In the genomic region with DNA sequence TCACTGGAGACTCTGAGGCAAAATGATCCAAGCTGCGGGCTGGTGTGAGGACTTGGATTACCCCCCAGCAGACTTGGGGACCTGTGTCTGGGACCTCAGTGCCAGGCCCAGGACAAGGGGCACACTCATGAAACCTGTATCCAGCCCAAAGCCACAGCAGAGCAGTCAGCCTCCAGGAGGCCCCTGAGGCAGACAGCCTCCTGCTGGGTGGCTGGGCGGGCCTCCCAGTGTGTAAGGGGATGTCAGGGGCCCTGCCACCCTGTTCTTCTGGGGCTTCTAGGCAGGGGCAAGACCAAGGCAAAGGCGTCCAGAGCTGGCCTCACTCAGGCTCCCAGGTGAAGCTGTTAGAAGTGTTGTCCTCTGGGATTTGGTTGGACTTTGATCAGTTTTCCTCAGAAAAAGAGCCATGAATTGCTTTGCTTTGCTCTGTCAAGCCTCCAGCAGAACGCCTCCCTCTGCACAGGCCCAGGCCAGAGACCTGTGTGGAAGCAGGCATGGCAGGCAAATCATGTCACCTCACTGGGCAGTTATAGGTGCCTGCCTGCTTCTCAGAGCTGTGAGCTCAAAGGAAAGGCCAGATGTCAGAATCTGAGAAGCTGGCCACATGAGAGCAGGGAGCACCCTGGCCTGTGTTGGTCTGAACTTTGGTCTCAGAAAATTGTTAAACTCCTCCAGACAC, we compare ENCODE assay signal across 17 cellular contexts.
DNase-seq lines count a peak whose midpoint lies in the region; ATAC-seq, FAIRE-seq and TF ChIP-seq lines count a peak whose summit lies in the region.
"Had no signal": no experiment of that assay in that cellular context is flagged by ENCODE, and none has a peak within 500 bp of the region (broad histone marks: within the 10 kb centered on the region; RNA-seq: fewer than 3 reads in every experiment).

No MANE protein-coding gene starts in this region.

- H3K27me3 Mint-ChIP-seq in astrocyte (ENCODE audit: low read depth, unreplicated experiment) (peaks cover 13% of the 10 kb centered on the region), WTC11 (ENCODE audit: low read depth) (no peaks in the 10 kb centered on the region)
- H3K27me3 Mint-ChIP-seq: activated naive CD8-positive, alpha-beta T cell treated with anti-CD3 and anti-CD28 coated beads, Interleukin-2, amount 50 U/mL, for 24 hours had no signal

- DNase-seq in HuH-7 (ENCODE audit: low spot score) (peak; percentile 89), astrocyte (ENCODE audit: low read depth) (no peak), thoracic aorta (ENCODE audit: low spot score) (no peak), cortex of kidney (lab: John Stamatoyannopoulos, UW) (no peak), H54 (ENCODE audit: insufficient read length, low spot score) (no peak), WTC11 (ENCODE audit: low spot score) (no peak), amygdala (lab: John Stamatoyannopoulos, UW) (no peak)
- DNase-seq: activated CD4-positive, CD25-positive, alpha-beta regulatory T cell; activated naive CD8-positive, alpha-beta T cell treated with anti-CD3 and anti-CD28 coated beads, Interleukin-2, amount 50 U/mL, for 24 hours; activated T-cell treated with anti-CD3 and anti-CD28 coated beads for 4 hours; CD8-positive, alpha-beta T cell; NCI-H2029; NK-92 treated with Interleukin-12 subunit alpha and Interleukin-12 subunit beta, amount 100 ng/mL, for 24 hours had no signal

- FAIRE-seq in astrocyte (lab: Jason Lieb, UNC) (no peak), H54 (lab: Jason Lieb, UNC) (no peak)

- H3K36me3 Mint-ChIP-seq in astrocyte (ENCODE audit: low read depth, unreplicated experiment): no peaks in the 10 kb centered on the region
- H3K36me3 Mint-ChIP-seq in WTC11: no peaks in the 10 kb centered on the region
- H3K36me3 Mint-ChIP-seq: CD8-positive, alpha-beta T cell had no signal

- peak overlapping the region; percentile 74 for H3K27ac ChIP-seq in astrocyte (ENCODE audit: low read depth, low read length)
- peak overlapping the region; percentile 62 for H3K27ac ChIP-seq in mesodermal cell (ENCODE audit: low read depth, low read length, severe bottlenecking)
- peak overlapping the region; percentile 58 to 64 for H3K27ac ChIP-seq in thoracic aorta
- H3K27ac ChIP-seq: right atrium auricular region had no signal

- peaks cover 9% of the 10 kb centered on the region for H3K79me2 ChIP-seq in astrocyte (ENCODE audit: insufficient read depth, low read length)

- CTCF ChIA-PET in WTC11 (lab: Charles Lee): interaction anchor here (1.1 to 4.1 kb wide), 5 partner anchors 9 to 143 kb away, joined by 3 to 28 read pairs (median 4); no protein-coding TSS in a partner anchor

- H3K4me2 ChIP-seq in astrocyte (ENCODE audit: low read length): peak overlapping the region; percentile 67

- H3K4me3 Mint-ChIP-seq in astrocyte (ENCODE audit: unreplicated experiment): no peak overlapping the region
- no peak overlapping the region for H3K4me3 Mint-ChIP-seq in WTC11
- H3K4me3 Mint-ChIP-seq: activated naive CD8-positive, alpha-beta T cell treated with anti-CD3 and anti-CD28 coated beads, Interleukin-2, amount 50 U/mL, for 24 hours; CD8-positive, alpha-beta T cell had no signal

- peak overlapping the region; percentile 49 for H3K9ac ChIP-seq in astrocyte (ENCODE audit: low read length)

- H3K9me3 ChIP-seq in astrocyte (ENCODE audit: insufficient read depth, low read depth, low read length) (no peaks in the 10 kb centered on the region), mesodermal cell (ENCODE audit: control insufficient read depth, low read length) (no peaks in the 10 kb centered on the region), thoracic aorta (no peaks in the 10 kb centered on the region)
- H3K9me3 ChIP-seq: right atrium auricular region had no signal

- H3K4me1 ChIP-seq in astrocyte (ENCODE audit: insufficient read depth, low read length): peaks cover 49% of the 10 kb centered on the region
- H3K4me1 ChIP-seq in mesodermal cell (ENCODE audit: control insufficient read depth, insufficient read depth, low read length, poor library complexity, severe bottlenecking): peaks cover 72% of the 10 kb centered on the region
- H3K4me1 ChIP-seq in thoracic aorta (ENCODE audit: control insufficient read depth in 1 of 2, low read depth in 2 of 2): peaks cover 9 to 65% of the 10 kb centered on the region in 2 donors

- H3K36me3 ChIP-seq in astrocyte (ENCODE audit: insufficient read depth, low read length) (no peaks in the 10 kb centered on the region), mesodermal cell (ENCODE audit: control insufficient read depth, insufficient read depth, low read length) (peaks cover 98% of the 10 kb centered on the region), thoracic aorta (peaks cover 3% of the 10 kb centered on the region)

- TF ChIP-seq CTCF in astrocyte (IDR thresholded peaks at IDR 0.05; ENCODE audit: insufficient read depth, low read depth, low read length) (no peak), thoracic aorta (IDR thresholded peaks at IDR 0.05) (no peak), WTC11 (IDR thresholded peaks at IDR 0.05) (no peak)

- H3K4me3 ChIP-seq in astrocyte (ENCODE audit: insufficient read depth, low read depth, low read length) (no peak overlapping the region), mesodermal cell (ENCODE audit: extremely low read depth, insufficient read depth, low read length, poor library complexity, severe bottlenecking) (no peak overlapping the region), thoracic aorta (no peak overlapping the region)
- H3K4me3 ChIP-seq: dorsolateral prefrontal cortex, K562, right atrium auricular region had no signal

- no peak for TF ChIP-seq POLR2A in H54 (IDR thresholded peaks at IDR 0.05; ENCODE audit: low read depth, low read length)

- H3K27me3 ChIP-seq in astrocyte (ENCODE audit: insufficient read depth, low read length): no peaks in the 10 kb centered on the region
- no peaks in the 10 kb centered on the region for H3K27me3 ChIP-seq in thoracic aorta (replicated peaks; ENCODE audit: insufficient read depth)
- H3K27me3 ChIP-seq: dorsolateral prefrontal cortex, right atrium auricular region had no signal

- 86 to 94% methylated on average over 4 of the region's 4 CpGs for WGBS in mesodermal cell (ENCODE audit: insufficient coverage in 2 of 2), 2 experiments

- H3K27ac Mint-ChIP-seq in astrocyte (ENCODE audit: unreplicated experiment): no peak overlapping the region
- no peak overlapping the region for H3K27ac Mint-ChIP-seq in WTC11
- H3K27ac Mint-ChIP-seq: activated naive CD8-positive, alpha-beta T cell treated with anti-CD3 and anti-CD28 coated beads, Interleukin-2, amount 50 U/mL, for 24 hours; CD8-positive, alpha-beta T cell had no signal

- no peak for ATAC-seq in thoracic aorta (ENCODE audit: insufficient number of reproducible peaks, low FRiP score, low read depth)
- no peak for ATAC-seq in WTC11
- ATAC-seq: activated naive CD8-positive, alpha-beta T cell treated with anti-CD3 and anti-CD28 coated beads, Interleukin-2, amount 50 U/mL, for 24 hours; CD8-positive, alpha-beta T cell; K562 had no signal

- POLR2A ChIA-PET in WTC11 (lab: Charles Lee): no interaction called here

- H3K4me1 Mint-ChIP-seq in astrocyte (ENCODE audit: low read depth, unreplicated experiment) (peaks cover 19% of the 10 kb centered on the region), WTC11 (peaks cover 19% of the 10 kb centered on the region)
- H3K4me1 Mint-ChIP-seq: activated naive CD8-positive, alpha-beta T cell treated with anti-CD3 and anti-CD28 coated beads, Interleukin-2, amount 50 U/mL, for 24 hours had no signal

- no peak overlapping the region for H2AFZ ChIP-seq in astrocyte (ENCODE audit: low read depth, low read length)

- H3K9me3 Mint-ChIP-seq in astrocyte (ENCODE audit: unreplicated experiment): no peaks in the 10 kb centered on the region
- H3K9me3 Mint-ChIP-seq in WTC11: no peaks in the 10 kb centered on the region
- H3K9me3 Mint-ChIP-seq: activated naive CD8-positive, alpha-beta T cell treated with anti-CD3 and anti-CD28 coated beads, Interleukin-2, amount 50 U/mL, for 24 hours; CD8-positive, alpha-beta T cell had no signal

- H4K20me1 ChIP-seq in astrocyte (ENCODE audit: insufficient read depth, low read length): peaks cover 8% of the 10 kb centered on the region

TF ChIP-seq in WTC11, 78 proteins besides CTCF, POLR2A, EP300 and RAD21 (continues in another document):
- TF ChIP-seq ZNF317 (CRISPR knock-in tag; IDR thresholded peaks at IDR 0.05; ENCODE audit: borderline replicate concordance, low read depth) (no peak), TEAD1 (CRISPR knock-in tag; IDR thresholded peaks at IDR 0.05) (no peak), ATF3 (CRISPR knock-in tag; conservative IDR thresholded peaks at IDR 0.05) (no peak), KAT7 (CRISPR knock-in tag; IDR thresholded peaks at IDR 0.05; ENCODE audit: borderline replicate concordance) (no peak), CBFB (CRISPR knock-in tag; IDR thresholded peaks at IDR 0.05; ENCODE audit: low read depth) (no peak), NR1H2 (CRISPR knock-in tag; IDR thresholded peaks at IDR 0.05) (no peak)
- TF ChIP-seq, protein P1, sequence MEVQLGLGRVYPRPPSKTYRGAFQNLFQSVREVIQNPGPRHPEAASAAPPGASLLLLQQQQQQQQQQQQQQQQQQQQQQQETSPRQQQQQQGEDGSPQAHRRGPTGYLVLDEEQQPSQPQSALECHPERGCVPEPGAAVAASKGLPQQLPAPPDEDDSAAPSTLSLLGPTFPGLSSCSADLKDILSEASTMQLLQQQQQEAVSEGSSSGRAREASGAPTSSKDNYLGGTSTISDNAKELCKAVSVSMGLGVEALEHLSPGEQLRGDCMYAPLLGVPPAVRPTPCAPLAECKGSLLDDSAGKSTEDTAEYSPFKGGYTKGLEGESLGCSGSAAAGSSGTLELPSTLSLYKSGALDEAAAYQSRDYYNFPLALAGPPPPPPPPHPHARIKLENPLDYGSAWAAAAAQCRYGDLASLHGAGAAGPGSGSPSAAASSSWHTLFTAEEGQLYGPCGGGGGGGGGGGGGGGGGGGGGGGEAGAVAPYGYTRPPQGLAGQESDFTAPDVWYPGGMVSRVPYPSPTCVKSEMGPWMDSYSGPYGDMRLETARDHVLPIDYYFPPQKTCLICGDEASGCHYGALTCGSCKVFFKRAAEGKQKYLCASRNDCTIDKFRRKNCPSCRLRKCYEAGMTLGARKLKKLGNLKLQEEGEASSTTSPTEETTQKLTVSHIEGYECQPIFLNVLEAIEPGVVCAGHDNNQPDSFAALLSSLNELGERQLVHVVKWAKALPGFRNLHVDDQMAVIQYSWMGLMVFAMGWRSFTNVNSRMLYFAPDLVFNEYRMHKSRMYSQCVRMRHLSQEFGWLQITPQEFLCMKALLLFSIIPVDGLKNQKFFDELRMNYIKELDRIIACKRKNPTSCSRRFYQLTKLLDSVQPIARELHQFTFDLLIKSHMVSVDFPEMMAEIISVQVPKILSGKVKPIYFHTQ (CRISPR knock-in tag; IDR thresholded peaks at IDR 0.05): no peak
